In the genomic region with DNA sequence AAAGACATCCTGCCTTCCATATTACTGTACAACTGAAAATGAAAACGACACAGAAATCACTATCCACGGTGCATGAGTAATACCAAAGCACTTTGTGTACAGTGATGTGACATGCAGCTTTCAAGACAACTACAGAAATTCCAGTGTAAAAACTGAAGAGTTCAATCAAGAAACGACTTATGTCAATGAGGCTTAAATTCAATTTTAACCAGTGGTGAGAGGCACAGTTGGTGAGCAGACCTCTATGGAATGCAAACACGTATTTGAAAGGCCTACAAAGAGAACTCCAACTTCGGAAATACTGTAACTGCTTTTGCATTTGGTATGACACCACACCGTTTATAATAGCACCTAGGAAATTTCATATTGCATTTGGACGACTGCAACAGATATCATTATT, we compare ENCODE assay signal across 30 cellular contexts.
DNase-seq lines count a peak whose midpoint lies in the region; ATAC-seq and TF ChIP-seq lines count a peak whose summit lies in the region.
"Had no signal": no experiment of that assay in that cellular context is flagged by ENCODE, and none has a peak within 500 bp of the region (broad histone marks: within the 10 kb centered on the region; RNA-seq: fewer than 3 reads in every experiment).

No MANE protein-coding gene starts in this region.

- no peaks in the 10 kb centered on the region for H3K9me3 ChIP-seq in thyroid gland
- H3K9me3 ChIP-seq: ascending aorta, BLaER1, left ventricle myocardium inferior, Peyer's patch had no signal

- H3K36me3 ChIP-seq in thyroid gland = peaks cover 0 to 2% of the 10 kb centered on the region in 2 donors
- H3K36me3 ChIP-seq: ascending aorta, BLaER1, Peyer's patch had no signal

- H3K4me3 ChIP-seq in thyroid gland (replicated peaks in 1 of 3) = no peak overlapping the region
- H3K4me3 ChIP-seq: ascending aorta, BLaER1, left ventricle myocardium inferior, Peyer's patch, smooth muscle cell had no signal

- DNase-seq in AG08396 (ENCODE audit: low spot score) (peak; percentile 30), HT1080 (ENCODE audit: low read depth) (peak; percentile 29), fibroblast of peridontal ligament (ENCODE audit: extremely low read depth) (peak; percentile 12), thyroid gland (no peak)
- DNase-seq: activated CD4-positive, alpha-beta T cell treated with anti-CD3 and anti-CD28 coated beads for 48 hours; activated effector memory CD4-positive, alpha-beta T cell treated with Interleukin-2 at 50 U/mL for 16 hours; activated naive CD8-positive, alpha-beta T cell treated with anti-CD3 and anti-CD28 coated beads for 36 hours; activated T-cell treated with anti-CD3 and anti-CD28 coated beads, Interleukin-2, amount 50 U/mL, for 1 hour; caudate nucleus; cortex of kidney; DMS53; erythroblast; head of caudate nucleus; islet precursor cell; Karpas-422; left ventricle myocardium inferior; mesenchymal stem cell; NCI-H1436 treated with DMSO at 0.1 percent for 48 hours; NCI-H345; Peyer's patch; SIG-M5; stimulated activated naive CD4-positive, alpha-beta T cell; T-helper 9 cell had no signal

- 70 to 73% methylated on average over 7 of the region's 7 CpGs for WGBS in thyroid gland, 2 donors

- no peak for TF ChIP-seq POLR2A in thyroid gland (IDR thresholded peaks at IDR 0.05)

- H3K4me1 ChIP-seq in thyroid gland = no peaks in the 10 kb centered on the region
- H3K4me1 ChIP-seq: Peyer's patch had no signal

- intact Hi-C loops in thyroid gland (cut with DNase I) = no loop called here

- peak; percentile 70 for ATAC-seq in SK-N-SH treated with all-trans-retinoic acid at 6 μM for 48 hours
- ATAC-seq in GM19023 (IDR thresholded peaks at IDR 0.05; ENCODE audit: unreplicated experiment) = no peak
- no peak for ATAC-seq in GM19324 (IDR thresholded peaks at IDR 0.05; ENCODE audit: low FRiP score, unreplicated experiment)

- no peak for TF ChIP-seq CTCF in thyroid gland (IDR thresholded peaks at IDR 0.05)

- no peak overlapping the region for H3K27ac ChIP-seq in thyroid gland
- H3K27ac ChIP-seq: ascending aorta, BLaER1, left ventricle myocardium inferior, Peyer's patch, VCaP had no signal

- no peaks in the 10 kb centered on the region for H3K27me3 ChIP-seq in thyroid gland
- H3K27me3 ChIP-seq: ascending aorta, BLaER1, Peyer's patch had no signal

TF ChIP-seq in SK-N-SH treated with all-trans-retinoic acid at 6 μM for 48 hours, 23 proteins besides CTCF, POLR2A, EP300 and RAD21:
- no peak for TF ChIP-seq ZFP3 (CRISPR knock-in tag; IDR thresholded peaks at IDR 0.05)
- TF ChIP-seq, protein P1, sequence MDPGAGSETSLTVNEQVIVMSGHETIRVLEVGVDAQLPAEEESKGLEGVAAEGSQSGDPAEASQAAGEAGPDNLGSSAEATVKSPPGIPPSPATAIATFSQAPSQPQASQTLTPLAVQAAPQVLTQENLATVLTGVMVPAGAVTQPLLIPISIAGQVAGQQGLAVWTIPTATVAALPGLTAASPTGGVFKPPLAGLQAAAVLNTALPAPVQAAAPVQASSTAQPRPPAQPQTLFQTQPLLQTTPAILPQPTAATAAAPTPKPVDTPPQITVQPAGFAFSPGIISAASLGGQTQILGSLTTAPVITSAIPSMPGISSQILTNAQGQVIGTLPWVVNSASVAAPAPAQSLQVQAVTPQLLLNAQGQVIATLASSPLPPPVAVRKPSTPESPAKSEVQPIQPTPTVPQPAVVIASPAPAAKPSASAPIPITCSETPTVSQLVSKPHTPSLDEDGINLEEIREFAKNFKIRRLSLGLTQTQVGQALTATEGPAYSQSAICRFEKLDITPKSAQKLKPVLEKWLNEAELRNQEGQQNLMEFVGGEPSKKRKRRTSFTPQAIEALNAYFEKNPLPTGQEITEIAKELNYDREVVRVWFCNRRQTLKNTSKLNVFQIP (CRISPR knock-in tag; IDR thresholded peaks at IDR 0.05; ENCODE audit: borderline replicate concordance, low read depth) = no peak
- no peak for TF ChIP-seq ESRRG (CRISPR knock-in tag; IDR thresholded peaks at IDR 0.05)
- TF ChIP-seq PPARA (CRISPR knock-in tag; IDR thresholded peaks at IDR 0.05; ENCODE audit: borderline replicate concordance) = no peak

Comparison
In these comparisons a context has a peak if more than half of its experiments do, and no peak if none do; other contexts are left out.
1. DNase-seq: peak in AG08396 (single experiment), HT1080 (single experiment) and fibroblast of peridontal ligament (single experiment); none in thyroid gland (0 of 2).